1 cellular context compared by ENCODE assay signal in the genomic region with DNA sequence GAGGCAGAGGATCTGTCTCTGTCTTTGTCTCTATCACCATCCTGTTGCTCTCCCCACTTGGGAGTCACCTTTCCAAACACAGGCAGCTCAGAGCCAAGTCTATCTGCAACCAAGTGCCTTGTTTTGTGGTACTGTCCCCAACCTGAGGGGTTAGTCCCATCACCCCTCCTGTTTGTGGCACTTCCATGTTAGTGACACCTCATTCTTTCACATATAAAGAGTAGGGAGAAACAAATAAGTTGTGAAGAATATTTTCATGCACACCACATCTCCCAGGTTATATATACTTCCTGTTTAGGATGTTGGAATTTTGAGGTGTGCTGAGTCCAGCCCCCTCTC.
TF ChIP-seq lines count a peak whose summit lies in the region.

No MANE protein-coding gene starts in this region.

TF ChIP-seq in GM12891, 5 proteins besides CTCF, POLR2A, EP300 and RAD21:
- TF ChIP-seq POLR2AphosphoS5 (IDR thresholded peaks at IDR 0.05; ENCODE audit: low read depth, low read length): no peak
- no peak for TF ChIP-seq POU2F2 (IDR thresholded peaks at IDR 0.05; ENCODE audit: low read depth, low read length)
- no peak for TF ChIP-seq PAX5 (IDR thresholded peaks at IDR 0.05; ENCODE audit: insufficient read depth, low read length, severe bottlenecking)
- no peak for TF ChIP-seq SPI1 (IDR thresholded peaks at IDR 0.05; ENCODE audit: low read depth, low read length)
- no peak for TF ChIP-seq TAF1 (IDR thresholded peaks at IDR 0.05; ENCODE audit: low read depth, low read length)
